13 cellular contexts compared by ENCODE assay signal in the genomic region with DNA sequence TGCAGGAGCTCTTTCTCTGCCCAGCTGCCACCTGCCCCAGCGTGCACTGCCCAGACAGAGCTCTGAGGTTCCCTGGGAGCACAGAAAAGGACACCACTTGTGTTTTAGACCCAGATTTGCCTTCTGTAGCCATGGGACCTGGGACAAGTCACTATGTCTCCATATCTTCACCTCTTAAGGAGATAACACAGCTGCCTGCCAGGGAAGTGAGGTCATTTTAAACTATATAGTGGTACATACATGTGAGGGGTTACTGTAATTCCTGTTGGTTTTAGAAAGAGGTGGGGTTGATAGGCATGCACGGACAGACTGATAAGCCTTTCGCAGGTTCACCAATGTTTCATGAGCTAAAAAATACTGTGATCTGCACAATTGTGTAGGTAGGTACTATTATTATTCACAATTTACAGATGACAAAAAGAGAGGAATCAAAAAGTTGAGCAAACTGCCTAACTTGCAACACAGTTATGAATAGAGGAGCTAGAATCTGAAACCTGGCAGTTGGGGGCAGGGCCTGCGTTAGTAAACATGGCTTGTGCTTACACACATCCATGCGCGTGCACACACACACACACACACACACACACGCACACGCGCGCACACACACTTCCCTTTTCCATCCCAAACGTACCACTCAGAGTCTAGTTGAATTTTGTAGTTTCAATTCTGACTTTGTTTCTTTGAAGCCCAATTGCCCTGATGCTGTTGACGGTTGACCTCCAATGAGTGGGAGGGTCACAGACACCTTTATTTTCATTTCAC.
DNase-seq lines count a peak whose midpoint lies in the region; TF ChIP-seq lines count a peak whose summit lies in the region.
"Had no signal": no experiment of that assay in that cellular context is flagged by ENCODE, and none has a peak within 500 bp of the region (broad histone marks: within the 10 kb centered on the region; RNA-seq: fewer than 3 reads in every experiment).

No MANE protein-coding gene starts in this region.

- no peaks in the 10 kb centered on the region for H3K9me3 ChIP-seq in vagina

- no peak overlapping the region for H3K4me3 ChIP-seq in vagina
- H3K4me3 ChIP-seq: A549, MG63, tibial artery had no signal

- no peaks in the 10 kb centered on the region for H3K36me3 ChIP-seq in vagina
- H3K36me3 ChIP-seq: MG63, tibial artery had no signal

- peaks cover 53% of the 10 kb centered on the region for H3K4me1 ChIP-seq in vagina
- H3K4me1 ChIP-seq: A549 had no signal

- H3K27me3 ChIP-seq in vagina: no peaks in the 10 kb centered on the region
- H3K27me3 ChIP-seq: MG63 had no signal

- TF ChIP-seq CTCF in vagina (IDR thresholded peaks at IDR 0.05): no peak

- no peak overlapping the region for H3K27ac ChIP-seq in vagina
- H3K27ac ChIP-seq: A549, tibial artery had no signal

- peak; percentile 19 for DNase-seq in activated CD8-positive, alpha-beta memory T cell treated with anti-CD3 and anti-CD28 coated beads for 24 hours
- no peak for DNase-seq in activated CD8-positive, alpha-beta memory T cell treated with anti-CD3 and anti-CD28 coated beads, Interleukin-2, amount 50 U/mL, for 48 hours
- DNase-seq in ecto neural progenitor cell (ENCODE audit: low spot score) (peak; percentile 41), mesenteric fat pad (ENCODE audit: low spot score) (peak; percentile 73), vagina (ENCODE audit: extremely low spot score in 2 of 2) (peak; percentile 16 to 46), NCI-H526 treated with DMSO at 0.1 percent for 48 hours (lab: John Stamatoyannopoulos, UW) (no peak), NCI-H1694 treated with DMSO at 0.1 percent for 48 hours (lab: John Stamatoyannopoulos, UW) (no peak)
- DNase-seq in central memory CD4-positive, alpha-beta T cell: no peak
- DNase-seq: amniotic stem cell, NCI-H226 had no signal

- no peak for TF ChIP-seq POLR2A in vagina (IDR thresholded peaks at IDR 0.05)

- intact Hi-C loops in vagina (cut with DNase I): no loop called here

Comparison
In these comparisons a context has a peak if more than half of its experiments do, and no peak if none do; other contexts are left out.
1. DNase-seq: peak in activated CD8-positive, alpha-beta memory T cell treated with anti-CD3 and anti-CD28 coated beads for 24 hours (single experiment), ecto neural progenitor cell (single experiment), mesenteric fat pad (single experiment) and vagina (2 of 2); none in activated CD8-positive, alpha-beta memory T cell treated with anti-CD3 and anti-CD28 coated beads, Interleukin-2, amount 50 U/mL, for 48 hours (single experiment), central memory CD4-positive, alpha-beta T cell (single experiment), NCI-H526 treated with DMSO at 0.1 percent for 48 hours (single experiment) and NCI-H1694 treated with DMSO at 0.1 percent for 48 hours (single experiment).